Comparison of ENCODE assay signal across 16 cellular contexts in the genomic region with DNA sequence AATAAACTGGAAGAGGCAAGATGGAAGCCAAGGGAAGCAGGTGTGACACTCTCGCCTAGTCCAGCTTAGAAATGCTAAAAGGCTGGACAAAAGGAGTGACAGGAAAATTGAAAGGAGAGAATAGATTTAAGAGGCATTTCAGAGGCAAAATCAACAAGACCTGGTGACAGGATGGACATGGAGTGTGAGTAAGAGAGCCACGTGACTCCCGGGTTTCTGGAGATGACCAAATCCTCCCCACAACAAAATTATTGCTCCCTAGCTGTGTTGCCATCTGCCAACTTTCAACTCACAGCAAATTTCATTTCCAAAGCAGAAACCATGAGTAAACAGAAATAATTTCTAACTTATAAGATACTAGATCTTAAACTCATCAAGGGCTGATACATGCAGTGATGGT.
"Had no signal": no experiment of that assay in that cellular context is flagged by ENCODE, and none has a peak within 500 bp of the region (broad histone marks: within the 10 kb centered on the region; RNA-seq: fewer than 3 reads in every experiment).

No MANE protein-coding gene starts in this region.

- H3K27me3 Mint-ChIP-seq: activated naive CD8-positive, alpha-beta T cell; naive thymus-derived CD4-positive, alpha-beta T cell had no signal

- H3K9ac ChIP-seq: parathyroid adenoma had no signal

- ATAC-seq: body of pancreas; left lung; mucosa of descending colon; naive thymus-derived CD4-positive, alpha-beta T cell; stimulated activated effector memory CD8-positive, alpha-beta T cell treated with anti-CD3 and anti-CD28 coated beads, Interleukin-12 subunit alpha, Interleukin-12 subunit beta, amount 100 ng/mL, for 72 hours had no signal

- H3K27ac ChIP-seq: body of pancreas, left lung, neutrophil, parathyroid adenoma, VCaP had no signal

- H3K9me3 ChIP-seq: body of pancreas, left lung, mucosa of descending colon, neutrophil had no signal

- H3K4me1 ChIP-seq: parathyroid adenoma had no signal

- H3K27me3 ChIP-seq: body of pancreas, left lung, neutrophil had no signal

- H3K27ac Mint-ChIP-seq: activated naive CD8-positive, alpha-beta T cell; stimulated activated effector memory CD8-positive, alpha-beta T cell treated with anti-CD3 and anti-CD28 coated beads, Interleukin-12 subunit alpha, Interleukin-12 subunit beta, amount 100 ng/mL, for 72 hours had no signal

- H3K9me3 Mint-ChIP-seq: naive thymus-derived CD4-positive, alpha-beta T cell; stimulated activated effector memory CD8-positive, alpha-beta T cell treated with anti-CD3 and anti-CD28 coated beads, Interleukin-12 subunit alpha, Interleukin-12 subunit beta, amount 100 ng/mL, for 72 hours had no signal

- DNase-seq: activated CD4-positive, alpha-beta T cell treated with anti-CD3 and anti-CD28 coated beads for 1 hour; activated CD4-positive, alpha-beta T cell treated with anti-CD3 and anti-CD28 coated beads, Interleukin-2, amount 50 U/mL, for 48 hours; activated effector memory CD4-positive, alpha-beta T cell treated with Interleukin-2 at 50 U/mL for 16 hours; amygdala; body of pancreas; cortex of kidney; effector CD4-positive, alpha-beta T cell; left lung; mucosa of descending colon; naive thymus-derived CD4-positive, alpha-beta T cell; stimulated activated CD4-positive, alpha-beta T cell treated with anti-CD3 and anti-CD28 coated beads, Interleukin-2, amount 100 ng/mL, for 24 hours had no signal

- H3K4me3 ChIP-seq: body of pancreas, left lung, mucosa of descending colon had no signal

- H2AFZ ChIP-seq: parathyroid adenoma had no signal

- H3K4me3 Mint-ChIP-seq: activated naive CD8-positive, alpha-beta T cell; naive thymus-derived CD4-positive, alpha-beta T cell; stimulated activated effector memory CD8-positive, alpha-beta T cell treated with anti-CD3 and anti-CD28 coated beads, Interleukin-12 subunit alpha, Interleukin-12 subunit beta, amount 100 ng/mL, for 72 hours had no signal
